ENCODE assay signal across 4 cellular contexts in the genomic region with DNA sequence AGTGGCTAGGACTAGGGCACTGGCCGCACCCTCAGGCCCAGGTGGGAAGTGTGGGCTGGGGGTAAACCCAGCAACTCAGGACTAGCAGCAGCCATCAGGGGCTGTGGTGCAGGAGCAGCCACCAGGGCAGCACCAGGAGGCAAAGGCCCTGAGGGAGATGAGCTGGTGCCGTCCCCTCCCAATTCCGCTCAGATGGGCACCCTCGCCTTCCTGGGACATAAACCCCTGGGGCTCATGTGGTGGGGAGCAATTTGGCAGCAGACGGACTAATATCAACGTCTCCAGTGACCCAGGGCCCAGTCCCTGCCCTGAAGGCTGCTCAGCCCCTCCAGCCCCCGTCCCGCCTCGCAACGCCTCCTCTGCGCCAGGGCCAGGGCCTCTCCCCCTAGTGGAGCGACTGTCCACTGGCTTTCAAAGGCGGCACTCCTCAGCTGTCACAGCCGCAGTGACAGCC.
A peak's percentile ranks its signal among the peaks of the same experiment; 100 is the strongest.
TF ChIP-seq lines count a peak whose summit lies in the region.

No MANE protein-coding gene starts in this region.

TF ChIP-seq in SK-N-SH treated with all-trans-retinoic acid at 6 μM for 48 hours, 23 proteins besides CTCF, POLR2A, EP300 and RAD21 (continued from another document and continues in another):
- TF ChIP-seq ZNF8 (CRISPR knock-in tag; IDR thresholded peaks at IDR 0.05) = no peak
- no peak for TF ChIP-seq SNAI2 (CRISPR knock-in tag; IDR thresholded peaks at IDR 0.05)
- TF ChIP-seq ZFP30 (CRISPR knock-in tag; IDR thresholded peaks at IDR 0.05) = no peak
- TF ChIP-seq, protein P1, sequence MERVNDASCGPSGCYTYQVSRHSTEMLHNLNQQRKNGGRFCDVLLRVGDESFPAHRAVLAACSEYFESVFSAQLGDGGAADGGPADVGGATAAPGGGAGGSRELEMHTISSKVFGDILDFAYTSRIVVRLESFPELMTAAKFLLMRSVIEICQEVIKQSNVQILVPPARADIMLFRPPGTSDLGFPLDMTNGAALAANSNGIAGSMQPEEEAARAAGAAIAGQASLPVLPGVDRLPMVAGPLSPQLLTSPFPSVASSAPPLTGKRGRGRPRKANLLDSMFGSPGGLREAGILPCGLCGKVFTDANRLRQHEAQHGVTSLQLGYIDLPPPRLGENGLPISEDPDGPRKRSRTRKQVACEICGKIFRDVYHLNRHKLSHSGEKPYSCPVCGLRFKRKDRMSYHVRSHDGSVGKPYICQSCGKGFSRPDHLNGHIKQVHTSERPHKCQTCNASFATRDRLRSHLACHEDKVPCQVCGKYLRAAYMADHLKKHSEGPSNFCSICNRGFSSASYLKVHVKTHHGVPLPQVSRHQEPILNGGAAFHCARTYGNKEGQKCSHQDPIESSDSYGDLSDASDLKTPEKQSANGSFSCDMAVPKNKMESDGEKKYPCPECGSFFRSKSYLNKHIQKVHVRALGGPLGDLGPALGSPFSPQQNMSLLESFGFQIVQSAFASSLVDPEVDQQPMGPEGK (CRISPR knock-in tag; IDR thresholded peaks at IDR 0.05; ENCODE audit: borderline replicate concordance) = no peak
- TF ChIP-seq, protein P2, sequence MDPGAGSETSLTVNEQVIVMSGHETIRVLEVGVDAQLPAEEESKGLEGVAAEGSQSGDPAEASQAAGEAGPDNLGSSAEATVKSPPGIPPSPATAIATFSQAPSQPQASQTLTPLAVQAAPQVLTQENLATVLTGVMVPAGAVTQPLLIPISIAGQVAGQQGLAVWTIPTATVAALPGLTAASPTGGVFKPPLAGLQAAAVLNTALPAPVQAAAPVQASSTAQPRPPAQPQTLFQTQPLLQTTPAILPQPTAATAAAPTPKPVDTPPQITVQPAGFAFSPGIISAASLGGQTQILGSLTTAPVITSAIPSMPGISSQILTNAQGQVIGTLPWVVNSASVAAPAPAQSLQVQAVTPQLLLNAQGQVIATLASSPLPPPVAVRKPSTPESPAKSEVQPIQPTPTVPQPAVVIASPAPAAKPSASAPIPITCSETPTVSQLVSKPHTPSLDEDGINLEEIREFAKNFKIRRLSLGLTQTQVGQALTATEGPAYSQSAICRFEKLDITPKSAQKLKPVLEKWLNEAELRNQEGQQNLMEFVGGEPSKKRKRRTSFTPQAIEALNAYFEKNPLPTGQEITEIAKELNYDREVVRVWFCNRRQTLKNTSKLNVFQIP (CRISPR knock-in tag; IDR thresholded peaks at IDR 0.05; ENCODE audit: borderline replicate concordance, low read depth) = no peak
- no peak for TF ChIP-seq RARB (CRISPR knock-in tag; IDR thresholded peaks at IDR 0.05)
- no peak for TF ChIP-seq PPARA (CRISPR knock-in tag; IDR thresholded peaks at IDR 0.05; ENCODE audit: borderline replicate concordance)
- no peak for TF ChIP-seq ZNF565 (CRISPR knock-in tag; conservative IDR thresholded peaks at IDR 0.05; ENCODE audit: low read depth)
- TF ChIP-seq ESRRG (CRISPR knock-in tag; IDR thresholded peaks at IDR 0.05) = no peak

TF ChIP-seq in SK-N-SH, 30 proteins besides CTCF, POLR2A, EP300 and RAD21:
- TF ChIP-seq, protein P3, sequence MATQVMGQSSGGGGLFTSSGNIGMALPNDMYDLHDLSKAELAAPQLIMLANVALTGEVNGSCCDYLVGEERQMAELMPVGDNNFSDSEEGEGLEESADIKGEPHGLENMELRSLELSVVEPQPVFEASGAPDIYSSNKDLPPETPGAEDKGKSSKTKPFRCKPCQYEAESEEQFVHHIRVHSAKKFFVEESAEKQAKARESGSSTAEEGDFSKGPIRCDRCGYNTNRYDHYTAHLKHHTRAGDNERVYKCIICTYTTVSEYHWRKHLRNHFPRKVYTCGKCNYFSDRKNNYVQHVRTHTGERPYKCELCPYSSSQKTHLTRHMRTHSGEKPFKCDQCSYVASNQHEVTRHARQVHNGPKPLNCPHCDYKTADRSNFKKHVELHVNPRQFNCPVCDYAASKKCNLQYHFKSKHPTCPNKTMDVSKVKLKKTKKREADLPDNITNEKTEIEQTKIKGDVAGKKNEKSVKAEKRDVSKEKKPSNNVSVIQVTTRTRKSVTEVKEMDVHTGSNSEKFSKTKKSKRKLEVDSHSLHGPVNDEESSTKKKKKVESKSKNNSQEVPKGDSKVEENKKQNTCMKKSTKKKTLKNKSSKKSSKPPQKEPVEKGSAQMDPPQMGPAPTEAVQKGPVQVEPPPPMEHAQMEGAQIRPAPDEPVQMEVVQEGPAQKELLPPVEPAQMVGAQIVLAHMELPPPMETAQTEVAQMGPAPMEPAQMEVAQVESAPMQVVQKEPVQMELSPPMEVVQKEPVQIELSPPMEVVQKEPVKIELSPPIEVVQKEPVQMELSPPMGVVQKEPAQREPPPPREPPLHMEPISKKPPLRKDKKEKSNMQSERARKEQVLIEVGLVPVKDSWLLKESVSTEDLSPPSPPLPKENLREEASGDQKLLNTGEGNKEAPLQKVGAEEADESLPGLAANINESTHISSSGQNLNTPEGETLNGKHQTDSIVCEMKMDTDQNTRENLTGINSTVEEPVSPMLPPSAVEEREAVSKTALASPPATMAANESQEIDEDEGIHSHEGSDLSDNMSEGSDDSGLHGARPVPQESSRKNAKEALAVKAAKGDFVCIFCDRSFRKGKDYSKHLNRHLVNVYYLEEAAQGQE (IDR thresholded peaks at IDR 0.05; ENCODE audit: low read depth, low read length) = no peak
- TF ChIP-seq TCF12 (IDR thresholded peaks at IDR 0.05) = no peak
- TF ChIP-seq JUND (IDR thresholded peaks at IDR 0.05) = no peak
- TF ChIP-seq MXI1 (IDR thresholded peaks at IDR 0.05; ENCODE audit: low read depth, low read length) = no peak

TF ChIP-seq in WTC11, 78 proteins besides CTCF, POLR2A, EP300 and RAD21 (continued from another document and continues in another):
- TF ChIP-seq, protein P4, sequence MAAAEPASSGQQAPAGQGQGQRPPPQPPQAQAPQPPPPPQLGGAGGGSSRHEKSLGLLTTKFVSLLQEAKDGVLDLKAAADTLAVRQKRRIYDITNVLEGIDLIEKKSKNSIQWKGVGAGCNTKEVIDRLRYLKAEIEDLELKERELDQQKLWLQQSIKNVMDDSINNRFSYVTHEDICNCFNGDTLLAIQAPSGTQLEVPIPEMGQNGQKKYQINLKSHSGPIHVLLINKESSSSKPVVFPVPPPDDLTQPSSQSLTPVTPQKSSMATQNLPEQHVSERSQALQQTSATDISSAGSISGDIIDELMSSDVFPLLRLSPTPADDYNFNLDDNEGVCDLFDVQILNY (CRISPR knock-in tag; IDR thresholded peaks at IDR 0.05) = no peak
- TF ChIP-seq, protein P5, sequence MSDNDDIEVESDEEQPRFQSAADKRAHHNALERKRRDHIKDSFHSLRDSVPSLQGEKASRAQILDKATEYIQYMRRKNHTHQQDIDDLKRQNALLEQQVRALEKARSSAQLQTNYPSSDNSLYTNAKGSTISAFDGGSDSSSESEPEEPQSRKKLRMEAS (CRISPR knock-in tag; IDR thresholded peaks at IDR 0.05) = no peak
- no peak for TF ChIP-seq TP53 (CRISPR knock-in tag; IDR thresholded peaks at IDR 0.05)
- TF ChIP-seq, protein P6, sequence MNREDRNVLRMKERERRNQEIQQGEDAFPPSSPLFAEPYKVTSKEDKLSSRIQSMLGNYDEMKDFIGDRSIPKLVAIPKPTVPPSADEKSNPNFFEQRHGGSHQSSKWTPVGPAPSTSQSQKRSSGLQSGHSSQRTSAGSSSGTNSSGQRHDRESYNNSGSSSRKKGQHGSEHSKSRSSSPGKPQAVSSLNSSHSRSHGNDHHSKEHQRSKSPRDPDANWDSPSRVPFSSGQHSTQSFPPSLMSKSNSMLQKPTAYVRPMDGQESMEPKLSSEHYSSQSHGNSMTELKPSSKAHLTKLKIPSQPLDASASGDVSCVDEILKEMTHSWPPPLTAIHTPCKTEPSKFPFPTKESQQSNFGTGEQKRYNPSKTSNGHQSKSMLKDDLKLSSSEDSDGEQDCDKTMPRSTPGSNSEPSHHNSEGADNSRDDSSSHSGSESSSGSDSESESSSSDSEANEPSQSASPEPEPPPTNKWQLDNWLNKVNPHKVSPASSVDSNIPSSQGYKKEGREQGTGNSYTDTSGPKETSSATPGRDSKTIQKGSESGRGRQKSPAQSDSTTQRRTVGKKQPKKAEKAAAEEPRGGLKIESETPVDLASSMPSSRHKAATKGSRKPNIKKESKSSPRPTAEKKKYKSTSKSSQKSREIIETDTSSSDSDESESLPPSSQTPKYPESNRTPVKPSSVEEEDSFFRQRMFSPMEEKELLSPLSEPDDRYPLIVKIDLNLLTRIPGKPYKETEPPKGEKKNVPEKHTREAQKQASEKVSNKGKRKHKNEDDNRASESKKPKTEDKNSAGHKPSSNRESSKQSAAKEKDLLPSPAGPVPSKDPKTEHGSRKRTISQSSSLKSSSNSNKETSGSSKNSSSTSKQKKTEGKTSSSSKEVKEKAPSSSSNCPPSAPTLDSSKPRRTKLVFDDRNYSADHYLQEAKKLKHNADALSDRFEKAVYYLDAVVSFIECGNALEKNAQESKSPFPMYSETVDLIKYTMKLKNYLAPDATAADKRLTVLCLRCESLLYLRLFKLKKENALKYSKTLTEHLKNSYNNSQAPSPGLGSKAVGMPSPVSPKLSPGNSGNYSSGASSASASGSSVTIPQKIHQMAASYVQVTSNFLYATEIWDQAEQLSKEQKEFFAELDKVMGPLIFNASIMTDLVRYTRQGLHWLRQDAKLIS (CRISPR knock-in tag; IDR thresholded peaks at IDR 0.05; ENCODE audit: borderline replicate concordance) = no peak

TF ChIP-seq in HepG2, 621 proteins besides CTCF, POLR2A, EP300 and RAD21 (continued from another document):
- TF ChIP-seq, protein P7, sequence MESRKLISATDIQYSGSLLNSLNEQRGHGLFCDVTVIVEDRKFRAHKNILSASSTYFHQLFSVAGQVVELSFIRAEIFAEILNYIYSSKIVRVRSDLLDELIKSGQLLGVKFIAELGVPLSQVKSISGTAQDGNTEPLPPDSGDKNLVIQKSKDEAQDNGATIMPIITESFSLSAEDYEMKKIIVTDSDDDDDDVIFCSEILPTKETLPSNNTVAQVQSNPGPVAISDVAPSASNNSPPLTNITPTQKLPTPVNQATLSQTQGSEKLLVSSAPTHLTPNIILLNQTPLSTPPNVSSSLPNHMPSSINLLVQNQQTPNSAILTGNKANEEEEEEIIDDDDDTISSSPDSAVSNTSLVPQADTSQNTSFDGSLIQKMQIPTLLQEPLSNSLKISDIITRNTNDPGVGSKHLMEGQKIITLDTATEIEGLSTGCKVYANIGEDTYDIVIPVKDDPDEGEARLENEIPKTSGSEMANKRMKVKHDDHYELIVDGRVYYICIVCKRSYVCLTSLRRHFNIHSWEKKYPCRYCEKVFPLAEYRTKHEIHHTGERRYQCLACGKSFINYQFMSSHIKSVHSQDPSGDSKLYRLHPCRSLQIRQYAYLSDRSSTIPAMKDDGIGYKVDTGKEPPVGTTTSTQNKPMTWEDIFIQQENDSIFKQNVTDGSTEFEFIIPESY (CRISPR knock-in tag; IDR thresholded peaks at IDR 0.05) = 0 out of 2 replicates have a peak, but pooled peaks have one; percentile 56
